In genomic region chr11:3786781-3787428, GRCh38 we compare ENCODE assay signal across 14 cellular contexts. TPM values are rescaled to one million over a fixed set of nuclear protein-coding genes. Genes with fewer than 3 reads are reported as not detected.
DNase-seq lines count a peak whose midpoint lies in the region; ATAC-seq and TF ChIP-seq lines count a peak whose summit lies in the region.
"Had no signal": no experiment of that assay in that cellular context is flagged by ENCODE, and none has a peak within 500 bp of the region (broad histone marks: within the 10 kb centered on the region; RNA-seq: fewer than 3 reads in every experiment).

No MANE protein-coding gene starts in this region.

- no peaks in the 10 kb centered on the region for H3K9me3 ChIP-seq in GM23248 (ENCODE audit: low read depth)
- H3K9me3 ChIP-seq in lower lobe of right lung: no peaks in the 10 kb centered on the region
- H3K9me3 ChIP-seq: Peyer's patch had no signal

- H3K79me2 ChIP-seq in GM23248 (ENCODE audit: insufficient read depth): peaks cover 100% of the 10 kb centered on the region

- H3K4me1 ChIP-seq in GM23248 (ENCODE audit: insufficient read depth): peaks cover 26% of the 10 kb centered on the region
- H3K4me1 ChIP-seq in lower lobe of right lung: peaks cover 54% of the 10 kb centered on the region

- in situ Hi-C loops in GM23248 (cut with MboI): no loop called here

- H3K9ac ChIP-seq in GM23248: peak overlapping the region; percentile 9; the same call in 1 of the 2 replicates

- intact Hi-C loops in lower lobe of right lung (cut with DNase I): no loop called here

- H3K36me3 ChIP-seq in GM23248 (ENCODE audit: low read depth) (peaks cover 4% of the 10 kb centered on the region; the same call in 1 of the 2 replicates), lower lobe of right lung (peaks cover 12% of the 10 kb centered on the region)

- H3K27ac ChIP-seq in GM23248: peak overlapping the region; percentile 37
- peak overlapping the region; percentile 61 for H3K27ac ChIP-seq in lower lobe of right lung

- H3K27me3 ChIP-seq in GM23248 (replicated peaks; ENCODE audit: insufficient read depth) (no peaks in the 10 kb centered on the region), lower lobe of right lung (ENCODE audit: low read depth) (no peaks in the 10 kb centered on the region)
- H3K27me3 ChIP-seq: Peyer's patch had no signal

- no peaks in the 10 kb centered on the region for H3K9me2 ChIP-seq in GM23248 (ENCODE audit: insufficient read depth)

- peaks cover 46% of the 10 kb centered on the region for H3F3A ChIP-seq in GM23248 (ENCODE audit: insufficient read depth)

- ATAC-seq in lower lobe of right lung: no peak
- ATAC-seq in HG02798 (IDR thresholded peaks at IDR 0.05; ENCODE audit: poor library complexity, unreplicated experiment): no peak

- H3K4me2 ChIP-seq in GM23248 (ENCODE audit: unreplicated experiment): peak overlapping the region; percentile 40

- WGBS in GM23248 (ENCODE audit: low coverage in 1 of 2, low lambda C conversion rate in 2 of 2, missing lambda C conversion rate in 2 of 2), 2 experiments: 66 to 67% methylated on average over 8 of the region's 8 CpGs

- no peak overlapping the region for H2AFZ ChIP-seq in GM23248

- H4K20me1 ChIP-seq in GM23248 (ENCODE audit: insufficient read depth): peaks cover 14% of the 10 kb centered on the region

- H3K4me3 ChIP-seq in GM23248 (peak overlapping the region; percentile 23; the same call in 1 of the 2 replicates), lower lobe of right lung (no peak overlapping the region)
- H3K4me3 ChIP-seq: Peyer's patch had no signal

- no peak for TF ChIP-seq CTCF in lower lobe of right lung (IDR thresholded peaks at IDR 0.05)

- DNase-seq in AG20443 (ENCODE audit: low spot score): peak; percentile 13
- DNase-seq in GM23248: peak; percentile 56
- peak; percentile 55 for DNase-seq in astrocyte of the hippocampus (ENCODE audit: low read depth, low spot score)
- no peak for DNase-seq in lower lobe of right lung
- no peak for DNase-seq in putamen (ENCODE audit: low spot score)
- DNase-seq in NCI-H1048 (lab: John Stamatoyannopoulos, UW): no peak
- DNase-seq in NAMALWA (ENCODE audit: low spot score): no peak
- DNase-seq: activated CD4-positive, CD25-positive, alpha-beta regulatory T cell treated with anti-CD3 and anti-CD28 coated beads, Interleukin-2, amount 50 U/mL, for 72 hours; DMS 273 treated with DMSO at 0.1 percent for 48 hours; glutamatergic neuron; NCI-H1436; Peyer's patch; stimulated activated CD4-positive, alpha-beta T cell treated with anti-CD3 and anti-CD28 coated beads, Interleukin-2, amount 100 ng/mL, for 24 hours had no signal

RNA-seq across cellular contexts. Expression of gene NUP98, which starts 10.4 kb away (rescaled TPM):
- total RNA-seq in GM23248 (2014; rRNA removed; shearing (Covaris generic)): 79.3 and 142 TPM in 2 replicates
- 25.6 and 30.5 TPM in 2 replicates for polyA plus RNA-seq in GM23248 (2016; fragmentation: Nextera tagmentation; extraction: Ambion mirVana)
- 62.3 TPM for total RNA-seq in lower lobe of right lung

RNA-seq across cellular contexts. Expression of gene PGAP2, which starts 21.5 kb away (rescaled TPM):
- total RNA-seq in GM23248 (2014; rRNA removed; shearing (Covaris generic)): 10.1 and 19.0 TPM in 2 replicates
- 14.7 and 17.8 TPM in 2 replicates for polyA plus RNA-seq in GM23248 (2016; fragmentation: Nextera tagmentation; extraction: Ambion mirVana)
- total RNA-seq in lower lobe of right lung: 23.8 TPM

RNA-seq across cellular contexts. Expression of gene RHOG, which starts 53.9 kb away (rescaled TPM):
- 42.0 and 45.5 TPM in 2 replicates for total RNA-seq in GM23248 (2014; rRNA removed; shearing (Covaris generic))
- 59.5 and 61.4 TPM in 2 replicates for polyA plus RNA-seq in GM23248 (2016; fragmentation: Nextera tagmentation; extraction: Ambion mirVana)
- total RNA-seq in lower lobe of right lung: 86.5 TPM

Comparison
In these comparisons a context has a peak if more than half of its experiments do, and no peak if none do; other contexts are left out.
1. DNase-seq: peak in AG20443 (single experiment), GM23248 (single experiment) and astrocyte of the hippocampus (single experiment); none in lower lobe of right lung (single experiment), putamen (single experiment), NCI-H1048 (single experiment) and NAMALWA (single experiment).